Comparison of ENCODE assay signal across 1 cellular context in the genomic region with DNA sequence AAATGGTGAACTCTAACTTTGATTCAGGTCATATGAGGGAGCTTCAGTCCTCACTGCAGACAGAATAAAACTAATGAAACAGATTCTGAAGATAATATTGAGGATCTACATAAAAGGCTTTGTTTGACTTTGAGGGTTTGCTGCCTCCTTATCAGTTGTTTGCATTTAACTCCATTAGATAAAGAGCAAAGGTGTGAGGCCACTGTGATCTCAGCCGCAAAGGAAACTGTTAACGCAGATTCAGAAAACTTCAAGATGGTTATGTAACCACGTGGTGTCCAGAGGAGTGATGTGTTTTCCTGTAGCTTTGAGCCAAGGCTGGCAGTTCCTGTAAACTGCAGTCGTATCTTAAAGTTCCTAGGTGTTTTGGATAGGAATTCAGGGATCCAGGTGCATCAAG.
TF ChIP-seq lines count a peak whose summit lies in the region.

No MANE protein-coding gene starts in this region.

TF ChIP-seq in IMR-90, 13 proteins besides CTCF, POLR2A, EP300 and RAD21 (continued from another document):
- TF ChIP-seq CEBPB (IDR thresholded peaks at IDR 0.05; ENCODE audit: low read depth, low read length) (no peak), RFX5 (IDR thresholded peaks at IDR 0.05; ENCODE audit: low read depth, low read length) (no peak), MAFK (IDR thresholded peaks at IDR 0.05; ENCODE audit: low read depth, low read length) (no peak)
- TF ChIP-seq, protein P1, sequence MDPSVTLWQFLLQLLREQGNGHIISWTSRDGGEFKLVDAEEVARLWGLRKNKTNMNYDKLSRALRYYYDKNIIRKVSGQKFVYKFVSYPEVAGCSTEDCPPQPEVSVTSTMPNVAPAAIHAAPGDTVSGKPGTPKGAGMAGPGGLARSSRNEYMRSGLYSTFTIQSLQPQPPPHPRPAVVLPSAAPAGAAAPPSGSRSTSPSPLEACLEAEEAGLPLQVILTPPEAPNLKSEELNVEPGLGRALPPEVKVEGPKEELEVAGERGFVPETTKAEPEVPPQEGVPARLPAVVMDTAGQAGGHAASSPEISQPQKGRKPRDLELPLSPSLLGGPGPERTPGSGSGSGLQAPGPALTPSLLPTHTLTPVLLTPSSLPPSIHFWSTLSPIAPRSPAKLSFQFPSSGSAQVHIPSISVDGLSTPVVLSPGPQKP (IDR thresholded peaks at IDR 0.05; ENCODE audit: borderline replicate concordance, low read depth, low read length): no peak
